8 cellular contexts compared by ENCODE assay signal in the genomic region with DNA sequence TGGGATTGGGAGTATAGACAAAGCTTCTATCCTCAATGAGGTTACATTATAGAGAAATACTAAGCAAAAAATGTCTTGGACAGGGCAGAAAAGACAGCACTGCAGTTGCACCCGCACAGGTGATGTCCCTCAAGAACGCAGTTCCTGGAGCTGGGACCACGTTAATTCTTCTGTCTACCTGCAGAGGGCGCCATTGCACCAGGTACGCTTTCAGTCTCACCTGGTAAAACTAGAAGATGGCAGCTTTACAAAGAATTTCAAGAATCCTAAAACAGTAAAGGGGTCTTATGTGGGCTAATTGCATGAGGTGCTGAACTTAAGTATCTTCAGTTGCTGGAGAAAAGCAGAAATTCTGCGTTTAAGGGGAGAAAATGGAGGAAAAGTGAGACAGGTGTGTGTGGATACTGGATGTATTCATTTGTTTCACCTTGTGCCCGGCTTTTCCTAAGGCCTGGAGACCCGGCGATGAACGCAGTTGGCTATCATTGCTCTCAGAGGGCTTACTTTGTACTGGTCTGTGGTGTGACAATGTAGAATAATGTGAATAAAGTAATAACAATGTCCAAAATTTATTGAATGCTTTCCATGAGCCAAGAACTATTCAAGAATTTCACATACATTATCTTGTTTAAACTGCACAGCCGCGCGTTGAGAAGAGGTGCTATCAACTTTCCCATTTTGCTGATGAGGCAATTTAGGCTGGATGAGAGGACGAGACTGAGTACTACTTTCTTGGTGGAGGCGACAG.
DNase-seq lines count a peak whose midpoint lies in the region; ATAC-seq and TF ChIP-seq lines count a peak whose summit lies in the region.

No MANE protein-coding gene starts in this region.

- CTCF ChIA-PET in A673 (lab: Charles Lee), result interaction anchor here (1.1 kb wide), 1 partner anchor 598 kb away, joined by 3 read pairs; no protein-coding TSS in a partner anchor

- H3K27me3 ChIP-seq in A673 (replicated peaks; ENCODE audit: insufficient read depth, low read depth, low read length, poor library complexity) (no peaks in the 10 kb centered on the region), right atrium auricular region (no peaks in the 10 kb centered on the region), suprapubic skin (no peaks in the 10 kb centered on the region)

- no peak overlapping the region for H3K4me3 Mint-ChIP-seq in nephron

- no peak overlapping the region for H3K27ac Mint-ChIP-seq in nephron

- 63% methylated on average over 15 of the region's 15 CpGs for WGBS in suprapubic skin

- H3K4me1 ChIP-seq in A673 (ENCODE audit: insufficient read depth, low read length, poor library complexity, severe bottlenecking) (no peaks in the 10 kb centered on the region), right atrium auricular region (no peaks in the 10 kb centered on the region), suprapubic skin (no peaks in the 10 kb centered on the region)

- TF ChIP-seq CTCF in A673 (conservative IDR thresholded peaks at IDR 0.05; ENCODE audit: low read depth, low read length) (peak; percentile 71), GM10266 (IDR thresholded peaks at IDR 0.05; ENCODE audit: control insufficient read depth, insufficient read depth, low read depth, missing control alignments) (peak; percentile 59), nephron (IDR thresholded peaks at IDR 0.05; ENCODE audit: unreplicated experiment in 3 of 3) (peak; percentile 72 to 89 (median 81)), right atrium auricular region (IDR thresholded peaks at IDR 0.05) (peak in 1 of 2 donors; percentile 25), suprapubic skin (IDR thresholded peaks at IDR 0.05) (no peak)

- no TSS peak for BruUV-seq in A673 (replicated peaks; lab: Mats Ljungman, UMichigan)

- in situ Hi-C loops in T47D (cut with HindIII; ENCODE audit: low pct_unique_long_range_greater_than_20kb, low sequenced_read_pairs), result no loop called here

- no peaks in the 10 kb centered on the region for H3K36me3 Mint-ChIP-seq in nephron (ENCODE audit: low read depth)

- H3K4me1 Mint-ChIP-seq in nephron, result no peaks in the 10 kb centered on the region

- H3K4me3 ChIP-seq in A673 (ENCODE audit: low read depth, low read length, poor library complexity, severe bottlenecking) (no peak overlapping the region), right atrium auricular region (no peak overlapping the region), suprapubic skin (no peak overlapping the region)

- H3K27me3 Mint-ChIP-seq in nephron (ENCODE audit: low read depth), result peaks cover 7% of the 10 kb centered on the region

- POLR2A ChIA-PET in A673 (lab: Charles Lee; ENCODE audit: low non-redundant PET), result no interaction called here

- peak; percentile 80 for ATAC-seq in HG02759 (IDR thresholded peaks at IDR 0.05; ENCODE audit: unreplicated experiment)

- no peak for TF ChIP-seq POLR2A in suprapubic skin (IDR thresholded peaks at IDR 0.05)

- TF ChIP-seq EP300 in suprapubic skin (IDR thresholded peaks at IDR 0.05), result no peak

- H3K36me3 ChIP-seq in A673 (ENCODE audit: insufficient read depth, low read length, poor library complexity, severe bottlenecking) (no peaks in the 10 kb centered on the region), right atrium auricular region (no peaks in the 10 kb centered on the region), suprapubic skin (no peaks in the 10 kb centered on the region)

- H3K9me3 Mint-ChIP-seq in nephron, result peaks cover 2% of the 10 kb centered on the region

- intact Hi-C loops in A673 (cut with micrococcal nuclease; ENCODE audit: unreplicated experiment), result loop anchor here (5.0 kb wide), 2 partner anchors 599 to 614 kb away; no protein-coding TSS in a partner anchor

- peak; percentile 1 for DNase-seq in A673 (ENCODE audit: low spot score)
- DNase-seq in GM10266 (ENCODE audit: extremely low spot score), result peak; percentile 14
- DNase-seq in NCI-H345 (lab: John Stamatoyannopoulos, UW), result peak; percentile 55
- peak; percentile 41 to 80 for DNase-seq in T47D (ENCODE audit: low read depth in 1 of 2, low spot score in 1 of 2)
- no peak for DNase-seq in right atrium auricular region (ENCODE audit: low spot score)
- no peak for DNase-seq in suprapubic skin (ENCODE audit: low spot score in 2 of 2)

- H3K27ac ChIP-seq in A673 (ENCODE audit: low read depth, low read length, poor library complexity, severe bottlenecking) (no peak overlapping the region), right atrium auricular region (no peak overlapping the region), suprapubic skin (no peak overlapping the region)

- H3K9me3 ChIP-seq in A673 (ENCODE audit: low read depth, low read length, poor library complexity, severe bottlenecking) (no peaks in the 10 kb centered on the region), right atrium auricular region (no peaks in the 10 kb centered on the region), suprapubic skin (no peaks in the 10 kb centered on the region)

Comparison
In these comparisons a context has a peak if more than half of its experiments do, and no peak if none do; other contexts are left out.
1. DNase-seq: peak in A673 (single experiment), GM10266 (single experiment), NCI-H345 (single experiment) and T47D (2 of 2); none in right atrium auricular region (single experiment) and suprapubic skin (0 of 2).
2. CTCF ChIP-seq: peak in A673 (single experiment), GM10266 (single experiment) and nephron (3 of 3); none in suprapubic skin (0 of 2).